Comparison of ENCODE assay signal across 1 cellular context in genomic region chr4:52093466-52093865, GRCh38.
A peak's percentile ranks its signal among the peaks of the same experiment; 100 is the strongest.
TF ChIP-seq lines count a peak whose summit lies in the region.

No MANE protein-coding gene starts in this region.

TF ChIP-seq in HepG2, 621 proteins besides CTCF, POLR2A, EP300 and RAD21:
- TF ChIP-seq CEBPB (IDR thresholded peaks at IDR 0.05; ENCODE audit: borderline replicate concordance, low read depth, low read length) (peak; percentile 39; the same call in 1 of the 2 replicates), ZKSCAN5 (CRISPR knock-in tag; IDR thresholded peaks at IDR 0.05) (no peak)
TF ChIP-seq in HepG2: peak in this region for 1.
